Comparison of ENCODE assay signal across 1 cellular context in the genomic region with DNA sequence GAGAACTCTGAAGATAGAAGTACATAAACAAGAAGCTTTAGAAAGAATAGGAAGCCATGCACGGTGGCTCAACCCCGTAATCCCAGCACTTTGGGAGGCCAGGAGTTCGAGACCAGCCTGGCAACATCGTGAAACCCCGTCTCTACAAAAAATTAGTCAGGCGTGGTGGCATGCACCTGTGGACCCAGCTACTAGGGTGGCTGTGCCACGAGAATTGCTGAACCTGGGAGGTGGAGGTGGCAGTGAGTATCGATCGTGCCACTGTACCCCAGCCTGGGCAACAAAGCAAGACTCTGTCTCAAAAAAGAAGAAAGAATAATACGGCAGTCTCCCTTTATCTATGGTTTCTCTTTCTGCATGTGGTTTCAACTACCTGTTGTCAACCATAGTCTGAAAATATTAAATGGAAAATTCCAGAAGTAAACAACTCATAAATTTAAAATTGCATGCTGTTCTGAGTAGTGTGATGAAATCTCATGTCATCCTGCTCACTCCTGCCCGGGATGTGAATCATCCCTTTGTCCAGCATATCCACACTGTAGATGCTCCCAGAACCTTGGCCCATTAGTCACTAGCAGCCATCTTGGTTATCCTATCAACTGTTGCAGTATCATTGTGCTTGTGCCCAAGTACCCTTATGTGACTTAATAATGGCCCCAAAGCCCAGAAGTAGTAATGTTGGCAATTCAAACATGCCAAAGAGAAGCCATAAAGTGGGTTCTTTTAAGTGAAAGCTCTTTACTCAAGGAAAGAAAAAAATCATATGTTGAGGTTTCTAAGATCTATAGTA.
TF ChIP-seq lines count a peak whose summit lies in the region.

No MANE protein-coding gene starts in this region.

TF ChIP-seq in K562, 482 proteins besides CTCF, POLR2A, EP300 and RAD21 (continued from another document and continues in another):
- TF ChIP-seq, protein P1, sequence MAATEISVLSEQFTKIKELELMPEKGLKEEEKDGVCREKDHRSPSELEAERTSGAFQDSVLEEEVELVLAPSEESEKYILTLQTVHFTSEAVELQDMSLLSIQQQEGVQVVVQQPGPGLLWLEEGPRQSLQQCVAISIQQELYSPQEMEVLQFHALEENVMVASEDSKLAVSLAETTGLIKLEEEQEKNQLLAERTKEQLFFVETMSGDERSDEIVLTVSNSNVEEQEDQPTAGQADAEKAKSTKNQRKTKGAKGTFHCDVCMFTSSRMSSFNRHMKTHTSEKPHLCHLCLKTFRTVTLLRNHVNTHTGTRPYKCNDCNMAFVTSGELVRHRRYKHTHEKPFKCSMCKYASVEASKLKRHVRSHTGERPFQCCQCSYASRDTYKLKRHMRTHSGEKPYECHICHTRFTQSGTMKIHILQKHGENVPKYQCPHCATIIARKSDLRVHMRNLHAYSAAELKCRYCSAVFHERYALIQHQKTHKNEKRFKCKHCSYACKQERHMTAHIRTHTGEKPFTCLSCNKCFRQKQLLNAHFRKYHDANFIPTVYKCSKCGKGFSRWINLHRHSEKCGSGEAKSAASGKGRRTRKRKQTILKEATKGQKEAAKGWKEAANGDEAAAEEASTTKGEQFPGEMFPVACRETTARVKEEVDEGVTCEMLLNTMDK (IDR thresholded peaks at IDR 0.05; ENCODE audit: borderline replicate concordance, insufficient read depth, low read depth, low read length, poor library complexity, severe bottlenecking): no peak
- TF ChIP-seq FOXM1 (IDR thresholded peaks at IDR 0.05; ENCODE audit: low read depth) (no peak), FOXM1 (CRISPR knock-in tag; IDR thresholded peaks at IDR 0.05; ENCODE audit: low read depth) (no peak), SAFB (IDR thresholded peaks at IDR 0.05; ENCODE audit: borderline replicate concordance, low read depth, low read length) (no peak), RBBP5 (IDR thresholded peaks at IDR 0.05; ENCODE audit: borderline replicate concordance, insufficient read depth, low read length, poor library complexity, severe bottlenecking) (no peak), ATF1 (CRISPR knock-in tag; IDR thresholded peaks at IDR 0.05) (no peak), ATF1 (tag; IDR thresholded peaks at IDR 0.05) (no peak), LCOR (CRISPR knock-in tag; IDR thresholded peaks at IDR 0.05) (no peak), MCM5 (IDR thresholded peaks at IDR 0.05; ENCODE audit: low read depth) (no peak), SMAD2 (IDR thresholded peaks at IDR 0.05; ENCODE audit: low read depth, low read length) (no peak), TOE1 (IDR thresholded peaks at IDR 0.05; ENCODE audit: borderline replicate concordance) (no peak), TOE1 (CRISPR knock-in tag; IDR thresholded peaks at IDR 0.05; ENCODE audit: borderline replicate concordance, low read depth) (no peak), MIER1 (IDR thresholded peaks at IDR 0.05; ENCODE audit: low read depth) (no peak), EWSR1 (IDR thresholded peaks at IDR 0.05; ENCODE audit: borderline replicate concordance, low read depth, partially characterized antibody) (no peak), ZNF165 (CRISPR knock-in tag; IDR thresholded peaks at IDR 0.05; ENCODE audit: borderline replicate concordance) (no peak), ETV5 (CRISPR knock-in tag; IDR thresholded peaks at IDR 0.05; ENCODE audit: low read depth) (no peak), PML (IDR thresholded peaks at IDR 0.05; ENCODE audit: low read length) (no peak), GATAD2B (IDR thresholded peaks at IDR 0.05; ENCODE audit: borderline replicate concordance) (no peak), POLR2H (tag; IDR thresholded peaks at IDR 0.05; ENCODE audit: low read depth) (no peak; the same call in 1 of the 2 replicates), ZNF121 (CRISPR knock-in tag; conservative IDR thresholded peaks at IDR 0.05) (no peak), CHD2 (IDR thresholded peaks at IDR 0.05; ENCODE audit: low read depth, low read length) (no peak), IFI16 (CRISPR knock-in tag; IDR thresholded peaks at IDR 0.05) (peak; percentile 59; the same call in 1 of the 2 replicates), NONO (IDR thresholded peaks at IDR 0.05; ENCODE audit: low read depth in 2 of 2, low read length in 1 of 2) (no peak), ZNF589 (CRISPR knock-in tag; IDR thresholded peaks at IDR 0.05; ENCODE audit: low read depth) (peak; percentile 99), MAZ (CRISPR knock-in tag; conservative IDR thresholded peaks at IDR 0.05 in 1 of 2, IDR thresholded peaks at IDR 0.05 in 1 of 2) (no peak; a peak in 1 of 4 replicates), U2AF2 (optimal IDR thresholded peaks at IDR 0.05; ENCODE audit: low read depth, low read length) (no peak), ZBED1 (IDR thresholded peaks at IDR 0.05) (no peak), MTA2 (IDR thresholded peaks at IDR 0.05; ENCODE audit: low read depth) (no peak), ZBTB1 (CRISPR knock-in tag; IDR thresholded peaks at IDR 0.05; ENCODE audit: borderline replicate concordance, low read depth) (no peak), ZNF79 (CRISPR knock-in tag; IDR thresholded peaks at IDR 0.05; ENCODE audit: low read depth) (peak; percentile 27; the same call in 1 of the 2 replicates), COPS2 (conservative IDR thresholded peaks at IDR 0.05) (no peak), CEBPB (tag; IDR thresholded peaks at IDR 0.05) (0 out of 2 replicates have a peak, but pooled peaks have one; percentile 7), SAFB2 (IDR thresholded peaks at IDR 0.05; ENCODE audit: borderline replicate concordance, low read depth, low read length, severe bottlenecking) (no peak), ZFP30 (CRISPR knock-in tag; IDR thresholded peaks at IDR 0.05; ENCODE audit: borderline replicate concordance) (no peak), BACH1 (tag; IDR thresholded peaks at IDR 0.05) (peak; percentile 81; the same call in 1 of the 2 replicates), ZNF184 (CRISPR knock-in tag; IDR thresholded peaks at IDR 0.05) (no peak), NFRKB (IDR thresholded peaks at IDR 0.05; ENCODE audit: low read depth) (peak; percentile 60; the same call in 1 of the 2 replicates), YY1 (IDR thresholded peaks at IDR 0.05; ENCODE audit: borderline replicate concordance in 1 of 3, control insufficient read depth in 1 of 3, extremely low read depth in 1 of 3, insufficient read depth in 3 of 3, insufficient read length in 1 of 3, insufficient replicate concordance in 2 of 3, low read depth in 1 of 3, low read length in 2 of 3) (peak in 1 of 3 experiments; percentile 58), CBX5 (IDR thresholded peaks at IDR 0.05; ENCODE audit: borderline replicate concordance, low read depth) (no peak), POLR3G (IDR thresholded peaks at IDR 0.05; ENCODE audit: extremely low read depth, insufficient read length, insufficient replicate concordance) (no peak), GTF2F1 (IDR thresholded peaks at IDR 0.05; ENCODE audit: low read depth, low read length) (no peak), ZC3H4 (CRISPR knock-in tag; IDR thresholded peaks at IDR 0.05; ENCODE audit: borderline replicate concordance) (no peak), MEF2D (tag; conservative IDR thresholded peaks at IDR 0.05; ENCODE audit: low read depth) (peak; percentile 64), SLC30A9 (CRISPR knock-in tag; IDR thresholded peaks at IDR 0.05) (no peak)
- TF ChIP-seq, protein P2, sequence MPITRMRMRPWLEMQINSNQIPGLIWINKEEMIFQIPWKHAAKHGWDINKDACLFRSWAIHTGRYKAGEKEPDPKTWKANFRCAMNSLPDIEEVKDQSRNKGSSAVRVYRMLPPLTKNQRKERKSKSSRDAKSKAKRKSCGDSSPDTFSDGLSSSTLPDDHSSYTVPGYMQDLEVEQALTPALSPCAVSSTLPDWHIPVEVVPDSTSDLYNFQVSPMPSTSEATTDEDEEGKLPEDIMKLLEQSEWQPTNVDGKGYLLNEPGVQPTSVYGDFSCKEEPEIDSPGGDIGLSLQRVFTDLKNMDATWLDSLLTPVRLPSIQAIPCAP (CRISPR knock-in tag; IDR thresholded peaks at IDR 0.05; ENCODE audit: borderline replicate concordance): no peak
- TF ChIP-seq, protein P3, sequence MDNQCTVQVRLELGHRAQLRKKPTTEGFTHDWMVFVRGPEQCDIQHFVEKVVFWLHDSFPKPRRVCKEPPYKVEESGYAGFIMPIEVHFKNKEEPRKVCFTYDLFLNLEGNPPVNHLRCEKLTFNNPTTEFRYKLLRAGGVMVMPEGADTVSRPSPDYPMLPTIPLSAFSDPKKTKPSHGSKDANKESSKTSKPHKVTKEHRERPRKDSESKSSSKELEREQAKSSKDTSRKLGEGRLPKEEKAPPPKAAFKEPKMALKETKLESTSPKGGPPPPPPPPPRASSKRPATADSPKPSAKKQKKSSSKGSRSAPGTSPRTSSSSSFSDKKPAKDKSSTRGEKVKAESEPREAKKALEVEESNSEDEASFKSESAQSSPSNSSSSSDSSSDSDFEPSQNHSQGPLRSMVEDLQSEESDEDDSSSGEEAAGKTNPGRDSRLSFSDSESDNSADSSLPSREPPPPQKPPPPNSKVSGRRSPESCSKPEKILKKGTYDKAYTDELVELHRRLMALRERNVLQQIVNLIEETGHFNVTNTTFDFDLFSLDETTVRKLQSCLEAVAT (IDR thresholded peaks at IDR 0.05): no peak
- TF ChIP-seq, protein P4, sequence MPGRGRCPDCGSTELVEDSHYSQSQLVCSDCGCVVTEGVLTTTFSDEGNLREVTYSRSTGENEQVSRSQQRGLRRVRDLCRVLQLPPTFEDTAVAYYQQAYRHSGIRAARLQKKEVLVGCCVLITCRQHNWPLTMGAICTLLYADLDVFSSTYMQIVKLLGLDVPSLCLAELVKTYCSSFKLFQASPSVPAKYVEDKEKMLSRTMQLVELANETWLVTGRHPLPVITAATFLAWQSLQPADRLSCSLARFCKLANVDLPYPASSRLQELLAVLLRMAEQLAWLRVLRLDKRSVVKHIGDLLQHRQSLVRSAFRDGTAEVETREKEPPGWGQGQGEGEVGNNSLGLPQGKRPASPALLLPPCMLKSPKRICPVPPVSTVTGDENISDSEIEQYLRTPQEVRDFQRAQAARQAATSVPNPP (IDR thresholded peaks at IDR 0.05; ENCODE audit: borderline replicate concordance, insufficient read depth, insufficient read length): no peak
- TF ChIP-seq, protein P5, sequence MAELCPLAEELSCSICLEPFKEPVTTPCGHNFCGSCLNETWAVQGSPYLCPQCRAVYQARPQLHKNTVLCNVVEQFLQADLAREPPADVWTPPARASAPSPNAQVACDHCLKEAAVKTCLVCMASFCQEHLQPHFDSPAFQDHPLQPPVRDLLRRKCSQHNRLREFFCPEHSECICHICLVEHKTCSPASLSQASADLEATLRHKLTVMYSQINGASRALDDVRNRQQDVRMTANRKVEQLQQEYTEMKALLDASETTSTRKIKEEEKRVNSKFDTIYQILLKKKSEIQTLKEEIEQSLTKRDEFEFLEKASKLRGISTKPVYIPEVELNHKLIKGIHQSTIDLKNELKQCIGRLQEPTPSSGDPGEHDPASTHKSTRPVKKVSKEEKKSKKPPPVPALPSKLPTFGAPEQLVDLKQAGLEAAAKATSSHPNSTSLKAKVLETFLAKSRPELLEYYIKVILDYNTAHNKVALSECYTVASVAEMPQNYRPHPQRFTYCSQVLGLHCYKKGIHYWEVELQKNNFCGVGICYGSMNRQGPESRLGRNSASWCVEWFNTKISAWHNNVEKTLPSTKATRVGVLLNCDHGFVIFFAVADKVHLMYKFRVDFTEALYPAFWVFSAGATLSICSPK (IDR thresholded peaks at IDR 0.05; ENCODE audit: borderline replicate concordance): no peak
- TF ChIP-seq, protein P6, sequence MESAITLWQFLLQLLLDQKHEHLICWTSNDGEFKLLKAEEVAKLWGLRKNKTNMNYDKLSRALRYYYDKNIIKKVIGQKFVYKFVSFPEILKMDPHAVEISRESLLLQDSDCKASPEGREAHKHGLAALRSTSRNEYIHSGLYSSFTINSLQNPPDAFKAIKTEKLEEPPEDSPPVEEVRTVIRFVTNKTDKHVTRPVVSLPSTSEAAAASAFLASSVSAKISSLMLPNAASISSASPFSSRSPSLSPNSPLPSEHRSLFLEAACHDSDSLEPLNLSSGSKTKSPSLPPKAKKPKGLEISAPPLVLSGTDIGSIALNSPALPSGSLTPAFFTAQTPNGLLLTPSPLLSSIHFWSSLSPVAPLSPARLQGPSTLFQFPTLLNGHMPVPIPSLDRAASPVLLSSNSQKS (CRISPR knock-in tag; IDR thresholded peaks at IDR 0.05): no peak
- TF ChIP-seq, protein P7, sequence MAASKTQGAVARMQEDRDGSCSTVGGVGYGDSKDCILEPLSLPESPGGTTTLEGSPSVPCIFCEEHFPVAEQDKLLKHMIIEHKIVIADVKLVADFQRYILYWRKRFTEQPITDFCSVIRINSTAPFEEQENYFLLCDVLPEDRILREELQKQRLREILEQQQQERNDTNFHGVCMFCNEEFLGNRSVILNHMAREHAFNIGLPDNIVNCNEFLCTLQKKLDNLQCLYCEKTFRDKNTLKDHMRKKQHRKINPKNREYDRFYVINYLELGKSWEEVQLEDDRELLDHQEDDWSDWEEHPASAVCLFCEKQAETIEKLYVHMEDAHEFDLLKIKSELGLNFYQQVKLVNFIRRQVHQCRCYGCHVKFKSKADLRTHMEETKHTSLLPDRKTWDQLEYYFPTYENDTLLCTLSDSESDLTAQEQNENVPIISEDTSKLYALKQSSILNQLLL (CRISPR knock-in tag; IDR thresholded peaks at IDR 0.05; ENCODE audit: borderline replicate concordance): no peak
- TF ChIP-seq, protein P8, sequence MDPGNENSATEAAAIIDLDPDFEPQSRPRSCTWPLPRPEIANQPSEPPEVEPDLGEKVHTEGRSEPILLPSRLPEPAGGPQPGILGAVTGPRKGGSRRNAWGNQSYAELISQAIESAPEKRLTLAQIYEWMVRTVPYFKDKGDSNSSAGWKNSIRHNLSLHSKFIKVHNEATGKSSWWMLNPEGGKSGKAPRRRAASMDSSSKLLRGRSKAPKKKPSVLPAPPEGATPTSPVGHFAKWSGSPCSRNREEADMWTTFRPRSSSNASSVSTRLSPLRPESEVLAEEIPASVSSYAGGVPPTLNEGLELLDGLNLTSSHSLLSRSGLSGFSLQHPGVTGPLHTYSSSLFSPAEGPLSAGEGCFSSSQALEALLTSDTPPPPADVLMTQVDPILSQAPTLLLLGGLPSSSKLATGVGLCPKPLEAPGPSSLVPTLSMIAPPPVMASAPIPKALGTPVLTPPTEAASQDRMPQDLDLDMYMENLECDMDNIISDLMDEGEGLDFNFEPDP (CRISPR knock-in tag; IDR thresholded peaks at IDR 0.05): no peak
- TF ChIP-seq, protein P9, sequence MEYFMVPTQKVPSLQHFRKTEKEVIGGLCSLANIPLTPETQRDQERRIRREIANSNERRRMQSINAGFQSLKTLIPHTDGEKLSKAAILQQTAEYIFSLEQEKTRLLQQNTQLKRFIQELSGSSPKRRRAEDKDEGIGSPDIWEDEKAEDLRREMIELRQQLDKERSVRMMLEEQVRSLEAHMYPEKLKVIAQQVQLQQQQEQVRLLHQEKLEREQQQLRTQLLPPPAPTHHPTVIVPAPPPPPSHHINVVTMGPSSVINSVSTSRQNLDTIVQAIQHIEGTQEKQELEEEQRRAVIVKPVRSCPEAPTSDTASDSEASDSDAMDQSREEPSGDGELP (CRISPR knock-in tag; IDR thresholded peaks at IDR 0.05; ENCODE audit: borderline replicate concordance): no peak
- TF ChIP-seq, protein P10, sequence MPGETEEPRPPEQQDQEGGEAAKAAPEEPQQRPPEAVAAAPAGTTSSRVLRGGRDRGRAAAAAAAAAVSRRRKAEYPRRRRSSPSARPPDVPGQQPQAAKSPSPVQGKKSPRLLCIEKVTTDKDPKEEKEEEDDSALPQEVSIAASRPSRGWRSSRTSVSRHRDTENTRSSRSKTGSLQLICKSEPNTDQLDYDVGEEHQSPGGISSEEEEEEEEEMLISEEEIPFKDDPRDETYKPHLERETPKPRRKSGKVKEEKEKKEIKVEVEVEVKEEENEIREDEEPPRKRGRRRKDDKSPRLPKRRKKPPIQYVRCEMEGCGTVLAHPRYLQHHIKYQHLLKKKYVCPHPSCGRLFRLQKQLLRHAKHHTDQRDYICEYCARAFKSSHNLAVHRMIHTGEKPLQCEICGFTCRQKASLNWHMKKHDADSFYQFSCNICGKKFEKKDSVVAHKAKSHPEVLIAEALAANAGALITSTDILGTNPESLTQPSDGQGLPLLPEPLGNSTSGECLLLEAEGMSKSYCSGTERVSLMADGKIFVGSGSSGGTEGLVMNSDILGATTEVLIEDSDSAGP (CRISPR knock-in tag; IDR thresholded peaks at IDR 0.05): no peak
